In genomic region chr3:136070334-136070733, GRCh38 we compare ENCODE assay signal across 12 cellular contexts.
DNase-seq lines count a peak whose midpoint lies in the region; TF ChIP-seq lines count a peak whose summit lies in the region.
"Had no signal": no experiment of that assay in that cellular context is flagged by ENCODE, and none has a peak within 500 bp of the region (broad histone marks: within the 10 kb centered on the region; RNA-seq: fewer than 3 reads in every experiment).

No MANE protein-coding gene starts in this region.

- intact Hi-C loops in esophagus squamous epithelium (cut with DNase I) = loop anchor here (10.0 kb wide), 1 partner anchor 944 kb away; no protein-coding TSS in a partner anchor

- H3K27me3 ChIP-seq in muscle layer of duodenum (ENCODE audit: low read depth, low read length) = no peaks in the 10 kb centered on the region
- no peaks in the 10 kb centered on the region for H3K27me3 ChIP-seq in esophagus squamous epithelium

- H3K4me1 ChIP-seq in muscle layer of duodenum (ENCODE audit: control insufficient read depth in 1 of 2, insufficient read depth in 2 of 2, low read length in 2 of 2) (peaks cover 8% of the 10 kb centered on the region in 2 donors), esophagus squamous epithelium (peaks cover 0 to 12% (median 0%) of the 10 kb centered on the region in 3 donors)

- no peak for TF ChIP-seq POLR2A in esophagus squamous epithelium (IDR thresholded peaks at IDR 0.05)

- no peak for TF ChIP-seq CTCF in esophagus squamous epithelium (IDR thresholded peaks at IDR 0.05)

- H3K36me3 ChIP-seq in muscle layer of duodenum (ENCODE audit: control insufficient read depth in 1 of 2, insufficient read depth in 2 of 2, low read length in 2 of 2) (peaks cover 0 to 7% of the 10 kb centered on the region in 2 donors), esophagus squamous epithelium (peaks cover 0 to 14% (median 0%) of the 10 kb centered on the region in 3 donors)

- peak; percentile 47 for DNase-seq in AG08396 (ENCODE audit: low spot score)
- DNase-seq in M059J (ENCODE audit: low read depth) = peak; percentile 94
- DNase-seq in caudate nucleus (lab: John Stamatoyannopoulos, UW) = peak in 4 of 61 donors; percentile 0 to 47 (median 20)
- DNase-seq in activated gamma-delta T cell treated with Interleukin-2 at 50 U/mL for 16 hours = no peak
- DNase-seq in cerebellar cortex (ENCODE audit: low spot score) = no peak
- DNase-seq in activated naive CD4-positive, alpha-beta T cell treated with Interleukin-2 at 50 U/mL for 16 hours = no peak
- no peak for DNase-seq in esophagus squamous epithelium (lab: John Stamatoyannopoulos, UW)
- DNase-seq: activated CD8-positive, alpha-beta memory T cell treated with anti-CD3 and anti-CD28 coated beads, Interleukin-2, amount 50 U/mL, for 4 hours; CD4-positive, CD25-positive, alpha-beta regulatory T cell; KBM-7; NCI-H345 had no signal

- WGBS in esophagus squamous epithelium, 2 donors = 51 to 52% methylated on average over 3 of the region's 3 CpGs

- H3K9me3 ChIP-seq in muscle layer of duodenum (ENCODE audit: control insufficient read depth in 1 of 2, low read length in 2 of 2) (no peaks in the 10 kb centered on the region), esophagus squamous epithelium (no peaks in the 10 kb centered on the region)

- no peak overlapping the region for H3K4me3 ChIP-seq in muscle layer of duodenum (ENCODE audit: low read depth in 1 of 2, low read length in 2 of 2)
- H3K4me3 ChIP-seq in esophagus squamous epithelium = no peak overlapping the region

- H3K27ac ChIP-seq in caudate nucleus (ENCODE audit: low read depth, low read length) (peak overlapping the region; percentile 9), muscle layer of duodenum (ENCODE audit: low read length) (peak overlapping the region; percentile 71), esophagus squamous epithelium (peak overlapping the region in 1 of 4 donors; percentile 40)

Comparison
In these comparisons a context has a peak if more than half of its experiments do, and no peak if none do; other contexts are left out.
1. DNase-seq: peak in AG08396 (single experiment) and M059J (single experiment); none in activated gamma-delta T cell treated with Interleukin-2 at 50 U/mL for 16 hours (single experiment), cerebellar cortex (single experiment), activated naive CD4-positive, alpha-beta T cell treated with Interleukin-2 at 50 U/mL for 16 hours (single experiment) and esophagus squamous epithelium (single experiment).